23 cellular contexts compared by ENCODE assay signal in genomic region chr10:11414314-11415038, GRCh38.
"Had no signal": no experiment of that assay in that cellular context is flagged by ENCODE, and none has a peak within 500 bp of the region (broad histone marks: within the 10 kb centered on the region; RNA-seq: fewer than 3 reads in every experiment).

No MANE protein-coding gene starts in this region.

- H3K27me3 Mint-ChIP-seq: activated CD8-positive, alpha-beta T cell treated with anti-CD3 and anti-CD28 coated beads for 36 hours; activated naive CD8-positive, alpha-beta T cell; activated T-cell treated with anti-CD3 and anti-CD28 coated beads, Interleukin-2, amount 50 U/mL, for 24 hours had no signal

- H3K9me3 ChIP-seq: adrenal gland had no signal

- H3K4me3 ChIP-seq: adrenal gland, ascending aorta, left ventricle myocardium inferior, upper lobe of left lung had no signal

- H3K4me1 ChIP-seq: adrenal gland, ascending aorta, foreskin keratinocyte, upper lobe of left lung had no signal

- DNase-seq: activated CD4-positive, alpha-beta T cell treated with anti-CD3 and anti-CD28 coated beads, Interleukin-2, amount 10 ng/mL, durations not matched to agents 24 days and 14 days; activated CD8-positive, alpha-beta T cell treated with anti-CD3 and anti-CD28 coated beads for 36 hours; activated naive CD4-positive, alpha-beta T cell; activated T-cell treated with anti-CD3 and anti-CD28 coated beads, Interleukin-2, amount 50 U/mL, for 24 hours; adrenal gland; brain microvascular endothelial cell; central memory CD4-positive, alpha-beta T cell; dermis blood vessel endothelial cell; effector CD8-positive, alpha-beta T cell; foreskin keratinocyte; glutamatergic neuron; hippocampal formation; kidney glomerular epithelial cell; left ventricle myocardium inferior; mammary epithelial cell; nephron progenitor cell; stimulated activated CD4-positive, alpha-beta T cell treated with anti-CD3 and anti-CD28 coated beads, Interleukin-4, amount 100 ng/mL, for 24 hours; stimulated activated naive CD4-positive, alpha-beta T cell treated with Interleukin-2 at 50 U/mL for 16 hours; upper lobe of left lung had no signal

- H3K27me3 ChIP-seq: adrenal gland, ascending aorta, brain microvascular endothelial cell, foreskin keratinocyte, upper lobe of left lung had no signal

- ATAC-seq: activated CD8-positive, alpha-beta T cell treated with anti-CD3 and anti-CD28 coated beads for 36 hours; foreskin keratinocyte had no signal

- H3K27ac ChIP-seq: adrenal gland, ascending aorta, brain microvascular endothelial cell, foreskin keratinocyte, left ventricle myocardium inferior, upper lobe of left lung had no signal

- H3K4me3 Mint-ChIP-seq: activated CD4-positive, alpha-beta T cell treated with anti-CD3 and anti-CD28 coated beads, Interleukin-2, amount 10 ng/mL, durations not matched to agents 24 days and 14 days; activated CD8-positive, alpha-beta T cell treated with anti-CD3 and anti-CD28 coated beads for 36 hours; activated naive CD8-positive, alpha-beta T cell; activated T-cell treated with anti-CD3 and anti-CD28 coated beads, Interleukin-2, amount 50 U/mL, for 24 hours; nephron progenitor cell had no signal

- H3K4me1 Mint-ChIP-seq: activated CD4-positive, alpha-beta T cell treated with anti-CD3 and anti-CD28 coated beads, Interleukin-2, amount 10 ng/mL, durations not matched to agents 24 days and 14 days; nephron progenitor cell had no signal

- H3K36me3 ChIP-seq: adrenal gland, ascending aorta, brain microvascular endothelial cell, left ventricle myocardium inferior, upper lobe of left lung had no signal

- H3K27ac Mint-ChIP-seq: activated CD4-positive, alpha-beta T cell treated with anti-CD3 and anti-CD28 coated beads, Interleukin-2, amount 10 ng/mL, durations not matched to agents 24 days and 14 days; activated CD8-positive, alpha-beta T cell treated with anti-CD3 and anti-CD28 coated beads for 36 hours; activated naive CD8-positive, alpha-beta T cell; activated T-cell treated with anti-CD3 and anti-CD28 coated beads, Interleukin-2, amount 50 U/mL, for 24 hours; activated T-helper 2 cell treated with anti-CD3 and anti-CD28 coated beads, Interferon-gamma antibody, Interleukin-2, Interleukin-4, amounts not matched to agents 10 μg/mL and 5 μg/mL and 100 μg/mL, durations not matched to agents 14 hours and 24 hours and 36 hours; nephron progenitor cell; progenitor cell of endocrine pancreas had no signal
